In genomic region chr17:32341857-32342602, GRCh38 we compare ENCODE assay signal across 8 cellular contexts. TPM values are rescaled to one million over a fixed set of nuclear protein-coding genes. Genes with fewer than 3 reads are reported as not detected.
A peak's percentile ranks its signal among the peaks of the same experiment; 100 is the strongest.
DNase-seq lines count a peak whose midpoint lies in the region; ATAC-seq and TF ChIP-seq lines count a peak whose summit lies in the region.

C17orf75 (minus strand) TSS chr17:32342173; CDS start chr17:32342139, 34 bp downstream.

- H3K4me2 ChIP-seq in PC-9: peak within 1 kb of the TSS; percentile 99

- peaks cover 28% of the 10 kb centered on the region for H3K4me1 Mint-ChIP-seq in CD4-positive, alpha-beta T cell (ENCODE audit: low read depth)

- H3K9me3 Mint-ChIP-seq in CD4-positive, alpha-beta T cell: no peaks in the 10 kb centered on the region

- peaks cover 30% of the 10 kb centered on the region for H3K36me3 Mint-ChIP-seq in CD4-positive, alpha-beta T cell (ENCODE audit: low read depth)

- H2AFZ ChIP-seq in PC-9: peak within 1 kb of the TSS; percentile 87

- peak; percentile 92 for ATAC-seq in CD4-positive, alpha-beta T cell (ENCODE audit: poor library complexity)
- ATAC-seq in GM19438 (IDR thresholded peaks at IDR 0.05; ENCODE audit: low read depth, unreplicated experiment): peak; percentile 74

- H3F3A ChIP-seq in PC-9 (ENCODE audit: insufficient read depth, low read depth): peaks cover 10% of the 10 kb centered on the region; the same call in 1 of the 2 replicates

- 5 to 6% methylated on average over 31 to 47 of the region's 47 CpGs for WGBS in esophagus, 2 donors

- no peak for TF ChIP-seq CTCF in CD4-positive, alpha-beta T cell (IDR thresholded peaks at IDR 0.05)
- no peak for TF ChIP-seq CTCF in PC-9 (conservative IDR thresholded peaks at IDR 0.05)

- no peaks in the 10 kb centered on the region for H3K9me2 ChIP-seq in PC-9 (ENCODE audit: insufficient read depth)

- POLR2A ChIA-PET in CD4-positive, alpha-beta T cell (lab: Charles Lee): interaction anchor here (0.6 to 3.7 kb wide), 3 partner anchors 9 to 145 kb away, joined by 3 to 33 read pairs (median 4); partner anchors contain the start of genes CDK5R1 and ZNF207
- POLR2A ChIA-PET in PC-9 (lab: Charles Lee; ENCODE audit: unreplicated experiment): interaction anchor here (0.7 kb wide), 1 partner anchor 24 kb away, joined by 3 read pairs; no protein-coding TSS in a partner anchor

- H3K4me1 ChIP-seq in PC-9 (replicated peaks; ENCODE audit: insufficient read depth) (peaks cover 9% of the 10 kb centered on the region; the same call in 1 of the 2 replicates), esophagus (ENCODE audit: control insufficient read depth in 2 of 2, insufficient read depth in 2 of 2, low read length in 1 of 2) (peaks cover 0 to 3% of the 10 kb centered on the region in 2 donors), mucosa of stomach (ENCODE audit: control insufficient read depth, insufficient read depth, low read length) (peaks cover 12% of the 10 kb centered on the region)

- no peaks in the 10 kb centered on the region for H4K20me1 ChIP-seq in PC-9 (ENCODE audit: insufficient read depth)

- H3K4me3 ChIP-seq in PC-9 (peak within 1 kb of the TSS; percentile 83), esophagus (ENCODE audit: low read depth in 1 of 2, low read length in 2 of 2) (peak within 1 kb of the TSS; percentile 62 to 63), mucosa of stomach (ENCODE audit: low read length) (peak within 1 kb of the TSS; percentile 44)

- peak within 1 kb of the TSS; percentile 62 for H3K27ac ChIP-seq in CD4-positive, alpha-beta T cell (ENCODE audit: low read depth, low read length)
- peak within 1 kb of the TSS; percentile 50 for H3K27ac ChIP-seq in PC-9
- H3K27ac ChIP-seq in esophagus (ENCODE audit: low read depth in 2 of 2, low read length in 1 of 2): peak within 1 kb of the TSS; percentile 81 to 87

- TSS peak; percentile 87 for BruUV-seq in PC-9 (replicated peaks; lab: Mats Ljungman, UMichigan)

- peak within 1 kb of the TSS; percentile 91 for H3K27ac Mint-ChIP-seq in CD4-positive, alpha-beta T cell

- peaks cover 11% of the 10 kb centered on the region; the same call in 1 of the 2 replicates for H3K79me2 ChIP-seq in PC-9 (ENCODE audit: low read depth)

- H3K4me3 Mint-ChIP-seq in CD4-positive, alpha-beta T cell: peak within 1 kb of the TSS; percentile 99

- peaks cover 6% of the 10 kb centered on the region; the same call in 1 of the 2 replicates for H3K36me3 ChIP-seq in PC-9 (ENCODE audit: low read depth)
- H3K36me3 ChIP-seq in esophagus (ENCODE audit: control insufficient read depth in 2 of 2, insufficient read depth in 2 of 2, low read length in 1 of 2): no peaks in the 10 kb centered on the region
- H3K36me3 ChIP-seq in mucosa of stomach (ENCODE audit: control insufficient read depth, insufficient read depth, low read length): no peaks in the 10 kb centered on the region

- CTCF ChIA-PET in CD4-positive, alpha-beta T cell (lab: Charles Lee): interaction anchor here (2.1 kb wide), 1 partner anchor 9 kb away, joined by 7 read pairs; the partner anchor contains the start of gene ZNF207
- CTCF ChIA-PET in PC-9 (lab: Charles Lee): no interaction called here

- H3K9me3 ChIP-seq in CD4-positive, alpha-beta T cell (ENCODE audit: control insufficient read depth, low read length): no peaks in the 10 kb centered on the region
- H3K9me3 ChIP-seq in PC-9 (ENCODE audit: insufficient read depth, low read depth) (no peaks in the 10 kb centered on the region), esophagus (ENCODE audit: control insufficient read depth in 2 of 2, insufficient read depth in 1 of 2, low read depth in 1 of 2, low read length in 1 of 2) (no peaks in the 10 kb centered on the region), mucosa of stomach (ENCODE audit: control insufficient read depth, low read length) (no peaks in the 10 kb centered on the region)

- H3K9ac ChIP-seq in mucosa of stomach (ENCODE audit: low read length): peak within 1 kb of the TSS; percentile 63

- H3K27me3 ChIP-seq in CD4-positive, alpha-beta T cell (ENCODE audit: control insufficient read depth, insufficient read depth, low read length): no peaks in the 10 kb centered on the region
- no peaks in the 10 kb centered on the region for H3K27me3 ChIP-seq in PC-9 (ENCODE audit: insufficient read depth, low read depth)
- no peaks in the 10 kb centered on the region for H3K27me3 ChIP-seq in esophagus (ENCODE audit: control insufficient read depth in 1 of 2, insufficient read depth in 2 of 2, low read length in 2 of 2)
- H3K27me3 ChIP-seq in mucosa of stomach (ENCODE audit: control insufficient read depth, insufficient read depth, low read length): no peaks in the 10 kb centered on the region

- intact Hi-C loops in CD4-positive, alpha-beta T cell (cut with DNase I, micrococcal nuclease): loop anchor here in 1 of 2 experiments (5.0 to 10.0 kb wide), 3 partner anchors 337 to 535 kb away; partner anchors contain the start of genes LRRC37B and MYO1D
- intact Hi-C loops in PC-9 (cut with micrococcal nuclease; ENCODE audit: unreplicated experiment): no loop called here

- H3K27me3 Mint-ChIP-seq in CD4-positive, alpha-beta T cell: no peaks in the 10 kb centered on the region

- peak; percentile 69 to 80 (median 76) for DNase-seq in CD4-positive, alpha-beta T cell
- peak; percentile 68 for DNase-seq in HPDE6-E6E7 (ENCODE audit: extremely low spot score)
- DNase-seq in PC-9: peak in 1 of 2 experiments; percentile 71
- DNase-seq in activated T-cell treated with anti-CD3 and anti-CD28 coated beads, Interleukin-2, amount 50 U/mL, for 1 hour: peak; percentile 85
- peak; percentile 89 for DNase-seq in stimulated activated CD8-positive, alpha-beta memory T cell treated with anti-CD3 and anti-CD28 coated beads, Interleukin-4, amount 100 ng/mL, for 48 hours

RNA-seq across cellular contexts. Expression of gene C17orf75, which starts in this region (rescaled TPM):
- total RNA-seq in CD4-positive, alpha-beta T cell: 10 to 100 TPM; 12.8 to 15.9 TPM
- 27.2 and 33.3 TPM in 2 replicates for total RNA-seq in PC-9 (2021)
- polyA plus RNA-seq in esophagus: 1 to 10 TPM; 7.3 to 9.3 TPM
